26 cellular contexts compared by ENCODE assay signal in the genomic region with DNA sequence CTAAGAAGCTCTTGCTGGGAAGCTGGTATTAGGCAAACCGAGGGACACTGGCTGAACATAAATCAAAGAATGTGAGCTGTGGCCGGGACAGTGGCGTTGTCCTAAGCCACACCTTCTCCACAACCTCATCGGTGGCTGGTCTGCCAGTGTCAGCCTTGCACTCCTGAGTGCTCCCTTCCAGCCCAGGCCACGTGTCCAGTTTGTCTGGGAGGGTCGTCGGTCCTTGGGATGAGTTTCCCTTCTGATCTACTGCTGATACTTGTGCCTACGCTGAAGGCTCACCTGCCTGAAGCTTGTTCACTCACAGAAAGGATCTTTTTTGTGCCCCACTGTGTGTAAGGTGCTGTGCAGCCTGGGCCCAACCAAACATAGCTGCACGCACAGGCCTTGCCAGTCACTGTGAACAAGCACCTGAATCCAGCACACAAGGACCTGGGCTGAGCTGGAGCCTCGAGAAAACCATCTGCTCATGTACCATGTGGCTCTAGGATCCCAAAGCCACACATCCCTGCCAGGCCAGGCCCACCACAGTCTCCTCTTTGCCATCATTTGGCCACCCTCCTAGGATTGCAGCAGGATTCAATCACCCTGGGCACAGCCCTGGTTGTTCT.
DNase-seq lines count a peak whose midpoint lies in the region; ATAC-seq, FAIRE-seq and TF ChIP-seq lines count a peak whose summit lies in the region.
"Had no signal": no experiment of that assay in that cellular context is flagged by ENCODE, and none has a peak within 500 bp of the region (broad histone marks: within the 10 kb centered on the region; RNA-seq: fewer than 3 reads in every experiment).

No MANE protein-coding gene starts in this region.

- TF ChIP-seq CTCF in HepG2 (CRISPR knock-in tag; IDR thresholded peaks at IDR 0.05) (no peak), right lobe of liver (IDR thresholded peaks at IDR 0.05) (no peak), IMR-90 (conservative IDR thresholded peaks at IDR 0.05; ENCODE audit: low read depth, low read length) (no peak)

- TF ChIP-seq RAD21 in HepG2 (CRISPR knock-in tag; IDR thresholded peaks at IDR 0.05), result no peak
- no peak for TF ChIP-seq RAD21 in IMR-90 (IDR thresholded peaks at IDR 0.05; ENCODE audit: low read length)

- H3K79me1 ChIP-seq in IMR-90 (ENCODE audit: low read depth in 1 of 2, low read length in 2 of 2), result no peaks in the 10 kb centered on the region

- no peaks in the 10 kb centered on the region; the same call in 1 of the 2 replicates for H3K9me1 ChIP-seq in IMR-90 (ENCODE audit: insufficient read depth, low read length)

- peak overlapping the region; percentile 1; the same call in 1 of the 2 replicates for H2AK5ac ChIP-seq in IMR-90 (ENCODE audit: low read depth, low read length)

- H3K4ac ChIP-seq in IMR-90 (ENCODE audit: low read depth, low read length), result no peak overlapping the region

- in situ Hi-C loops in HepG2 (cut with HindIII; ENCODE audit: extremely low pct_ligation_motif_present, low pct_unique_long_range_greater_than_20kb), result loop anchor here (25.0 kb wide), 1 partner anchor 545 kb away; no protein-coding TSS in a partner anchor
- in situ Hi-C loops in IMR-90 (cut with MboI; ENCODE audit: low sequenced_read_pairs), result no loop called here

- H3K36me3 ChIP-seq in HepG2 (replicated peaks in 1 of 2; ENCODE audit: control insufficient read depth in 1 of 2, insufficient read depth in 2 of 2, low read length in 2 of 2) (no peaks in the 10 kb centered on the region), right lobe of liver (no peaks in the 10 kb centered on the region), IMR-90 (ENCODE audit: control insufficient read depth, insufficient read depth, low read length) (no peaks in the 10 kb centered on the region)
- no peaks in the 10 kb centered on the region for H3K36me3 ChIP-seq in naive thymus-derived CD4-positive, alpha-beta T cell (ENCODE audit: control insufficient read depth in 2 of 3, insufficient read depth in 3 of 3, low read length in 3 of 3)
- H3K36me3 ChIP-seq: BE2C had no signal

- no peaks in the 10 kb centered on the region for H4K20me1 ChIP-seq in HepG2 (ENCODE audit: insufficient read depth, low read length)
- H4K20me1 ChIP-seq in IMR-90 (ENCODE audit: insufficient read depth, low read length), result no peaks in the 10 kb centered on the region

- H2AK9ac ChIP-seq in IMR-90 (replicated peaks; ENCODE audit: low read depth, low read length, poor library complexity), result no peak overlapping the region

- no peak overlapping the region for H2BK5ac ChIP-seq in IMR-90 (ENCODE audit: low read depth, low read length, poor library complexity, severe bottlenecking)

- no peak overlapping the region for H3K18ac ChIP-seq in IMR-90 (ENCODE audit: low read depth, low read length)

- H3K4me2 ChIP-seq in HepG2 (ENCODE audit: low read depth, low read length) (no peak overlapping the region), IMR-90 (ENCODE audit: low read depth, low read length) (no peak overlapping the region)
- H3K4me2 ChIP-seq: A549, GM23338 had no signal

- DNase-seq in HepG2 (ENCODE audit: low spot score), result no peak
- DNase-seq in right lobe of liver, result no peak
- DNase-seq in IMR-90, result no peak
- no peak for DNase-seq in naive thymus-derived CD4-positive, alpha-beta T cell
- no peak for DNase-seq in urothelium cell line (ENCODE audit: low spot score)
- DNase-seq in DMS53 (lab: John Stamatoyannopoulos, UW), result no peak
- no peak for DNase-seq in NCI-H2081 treated with DMSO at 0.1 percent for 48 hours (lab: John Stamatoyannopoulos, UW)
- DNase-seq in mucosa of gallbladder (ENCODE audit: low spot score), result no peak
- DNase-seq: 8988T; ACHN; AML-193; BE2C; Caco-2; CD4-positive, CD25-positive, alpha-beta regulatory T cell; CD8-positive, alpha-beta T cell; DMS153; DMS79; EL; GDM1; H9 had no signal

- H3K9me3 ChIP-seq in HepG2 (ENCODE audit: low read length) (no peaks in the 10 kb centered on the region), right lobe of liver (no peaks in the 10 kb centered on the region), IMR-90 (ENCODE audit: control insufficient read depth, insufficient read depth, low read length) (no peaks in the 10 kb centered on the region)
- H3K9me3 ChIP-seq in naive thymus-derived CD4-positive, alpha-beta T cell (ENCODE audit: control insufficient read depth in 2 of 3, low read length in 3 of 3), result no peaks in the 10 kb centered on the region
- H3K9me3 ChIP-seq: A549, BE2C, Caco-2 had no signal

- FAIRE-seq in HepG2 (lab: Jason Lieb, UNC) (no peak), urothelium cell line (lab: Jason Lieb, UNC) (peak; percentile 82)
- FAIRE-seq: A549, GM12878, GM19239 had no signal

- no peak overlapping the region for H4K5ac ChIP-seq in IMR-90 (ENCODE audit: low read depth, low read length)

- H2AFZ ChIP-seq in HepG2 (ENCODE audit: low read length) (no peak overlapping the region), IMR-90 (replicated peaks; ENCODE audit: low read length, poor library complexity) (peak overlapping the region; percentile 48)
- H2AFZ ChIP-seq: GM23338 had no signal

- H3K4me1 ChIP-seq in HepG2 (ENCODE audit: insufficient read depth, low read length) (peaks cover 6% of the 10 kb centered on the region; the same call in 1 of the 2 replicates), right lobe of liver (no peaks in the 10 kb centered on the region), IMR-90 (ENCODE audit: control insufficient read depth, insufficient read depth, low read length) (peaks cover 1% of the 10 kb centered on the region; the same call in 1 of the 2 replicates)
- no peaks in the 10 kb centered on the region for H3K4me1 ChIP-seq in naive thymus-derived CD4-positive, alpha-beta T cell (ENCODE audit: control insufficient read depth in 2 of 2, insufficient read depth in 2 of 2, low read length in 2 of 2)
- H3K4me1 ChIP-seq: A549, BE2C, Caco-2 had no signal

- ATAC-seq in HepG2, result peak; percentile 41
- ATAC-seq in right lobe of liver, result no peak
- ATAC-seq in IMR-90 (ENCODE audit: low read depth), result no peak
- ATAC-seq in naive thymus-derived CD4-positive, alpha-beta T cell, result peak; percentile 10
- ATAC-seq: A549; CD8-positive, alpha-beta T cell; GM12878; GM23338; HCT116 had no signal

- TF ChIP-seq POLR2A in HepG2 (IDR thresholded peaks at IDR 0.05; ENCODE audit: insufficient read depth in 1 of 2, low read depth in 2 of 2, low read length in 2 of 2) (no peak), right lobe of liver (IDR thresholded peaks at IDR 0.05) (no peak), IMR-90 (IDR thresholded peaks at IDR 0.05; ENCODE audit: low read depth, low read length) (no peak)

- intact Hi-C loops in HepG2 (cut with micrococcal nuclease; ENCODE audit: unreplicated experiment), result no loop called here
- intact Hi-C loops in right lobe of liver (cut with DNase I), result no loop called here
- intact Hi-C loops in IMR-90 (cut with micrococcal nuclease), result no loop called here
- intact Hi-C loops in naive thymus-derived CD4-positive, alpha-beta T cell (cut with micrococcal nuclease), result no loop called here

- H3K4me1 Mint-ChIP-seq in naive thymus-derived CD4-positive, alpha-beta T cell, result no peaks in the 10 kb centered on the region
- H3K4me1 Mint-ChIP-seq: CD4-positive, CD25-positive, alpha-beta regulatory T cell; GM23338 had no signal

- no peak overlapping the region for H3K4me3 ChIP-seq in HepG2 (replicated peaks in 1 of 3; ENCODE audit: insufficient read depth in 1 of 3, low read depth in 2 of 3, low read length in 3 of 3)
- H3K4me3 ChIP-seq in right lobe of liver, result no peak overlapping the region
- H3K4me3 ChIP-seq in IMR-90 (ENCODE audit: insufficient read depth, low read depth, low read length), result no peak overlapping the region
- H3K4me3 ChIP-seq in naive thymus-derived CD4-positive, alpha-beta T cell (ENCODE audit: low read length), result no peak overlapping the region
- H3K4me3 ChIP-seq: A549, GM12878, GM23338 had no signal

- dilution Hi-C loops in IMR-90 (cut with HindIII; ENCODE audit: low sequenced_read_pairs, unreplicated experiment), result no loop called here

- no peak overlapping the region for H2BK120ac ChIP-seq in IMR-90 (ENCODE audit: low read depth, low read length)

- H2BK15ac ChIP-seq in IMR-90 (ENCODE audit: low read depth, low read length), result no peak overlapping the region

- no peaks in the 10 kb centered on the region for H3K9me3 Mint-ChIP-seq in naive thymus-derived CD4-positive, alpha-beta T cell
- H3K9me3 Mint-ChIP-seq: CD4-positive, CD25-positive, alpha-beta regulatory T cell; CD8-positive, alpha-beta T cell; GM23338; H9 had no signal

- H3K9ac ChIP-seq in HepG2 (ENCODE audit: insufficient read depth, low read depth, low read length) (no peak overlapping the region), IMR-90 (ENCODE audit: low read depth, low read length) (no peak overlapping the region)

- POLR2A ChIA-PET in HepG2 (lab: Yijun Ruan, JAX) (no interaction called here), IMR-90 (lab: Charles Lee; ENCODE audit: unreplicated experiment) (no interaction called here)
- POLR2A ChIA-PET in naive thymus-derived CD4-positive, alpha-beta T cell (lab: Charles Lee), result no interaction called here

- peaks cover 8 to 73% of the 10 kb centered on the region in 2 experiments; a peak in 3 of 5 replicates for H3K27me3 ChIP-seq in HepG2 (ENCODE audit: control insufficient read depth in 1 of 2, insufficient read depth in 2 of 2, low read length in 2 of 2)
- H3K27me3 ChIP-seq in right lobe of liver, result no peaks in the 10 kb centered on the region
- peaks cover 25% of the 10 kb centered on the region for H3K27me3 ChIP-seq in IMR-90 (ENCODE audit: control insufficient read depth, insufficient read depth, low read length)
- H3K27me3 ChIP-seq in naive thymus-derived CD4-positive, alpha-beta T cell (ENCODE audit: control insufficient read depth in 2 of 2, insufficient read depth in 2 of 2, low read length in 2 of 2), result no peaks in the 10 kb centered on the region
- H3K27me3 ChIP-seq: BE2C had no signal

- no peak overlapping the region for H3K14ac ChIP-seq in IMR-90 (replicated peaks; ENCODE audit: low read depth, low read length)

- no peak overlapping the region for H4K8ac ChIP-seq in IMR-90 (ENCODE audit: low read depth in 2 of 2, low read length in 2 of 2)

- no peak overlapping the region for H3K23ac ChIP-seq in IMR-90 (ENCODE audit: low read depth, low read length)

- H2BK20ac ChIP-seq in IMR-90 (ENCODE audit: low read depth, low read length), result no peak overlapping the region

- no peaks in the 10 kb centered on the region for H3K27me3 Mint-ChIP-seq in naive thymus-derived CD4-positive, alpha-beta T cell
- H3K27me3 Mint-ChIP-seq: CD4-positive, CD25-positive, alpha-beta regulatory T cell had no signal

- H3K27ac Mint-ChIP-seq in naive thymus-derived CD4-positive, alpha-beta T cell, result no peak overlapping the region
- H3K27ac Mint-ChIP-seq: CD4-positive, CD25-positive, alpha-beta regulatory T cell; CD8-positive, alpha-beta T cell; GM23338 had no signal

- peaks cover 0 to 3% (median 0%) of the 10 kb centered on the region in 5 donors for H3K36me3 Mint-ChIP-seq in naive thymus-derived CD4-positive, alpha-beta T cell
- H3K36me3 Mint-ChIP-seq: CD4-positive, CD25-positive, alpha-beta regulatory T cell; CD8-positive, alpha-beta T cell had no signal

- no peaks in the 10 kb centered on the region for H3K79me2 ChIP-seq in HepG2 (ENCODE audit: insufficient read depth, low read length)

- H4K91ac ChIP-seq in IMR-90 (ENCODE audit: insufficient read depth, low read depth, low read length), result no peak overlapping the region

- BruUV-seq in HepG2 (replicated peaks; lab: Mats Ljungman, UMichigan) (no TSS peak), IMR-90 (replicated peaks; lab: Mats Ljungman, UMichigan) (no TSS peak)

- 44% methylated on average over 2 of the region's 10 CpGs for WGBS in HepG2 (ENCODE audit: low lambda C conversion rate)
- no CpG with 5 or more reads among the region's 10 CpGs for WGBS in right lobe of liver (ENCODE audit: insufficient coverage, low coverage, low lambda C conversion rate, missing lambda C conversion rate)
- 94% methylated on average over 7 of the region's 10 CpGs; no CpG with 5 or more reads in 1 of the 2 experiments for WGBS in IMR-90 (ENCODE audit: extremely low coverage in 2 of 2, insufficient read length in 1 of 2), 2 experiments

- no peak for TF ChIP-seq EP300 in HepG2 (IDR thresholded peaks at IDR 0.05; ENCODE audit: low read depth in 2 of 2, low read length in 2 of 2)
- TF ChIP-seq EP300 in HepG2 (CRISPR knock-in tag; IDR thresholded peaks at IDR 0.05; ENCODE audit: borderline replicate concordance), result no peak

- CTCF ChIA-PET in HepG2 (lab: Yijun Ruan, JAX; ENCODE audit: low intra/inter-chr PET ratio, low total read pairs), result no interaction called here
- CTCF ChIA-PET in IMR-90 (lab: Yijun Ruan, JAX), result no interaction called here
- CTCF ChIA-PET in naive thymus-derived CD4-positive, alpha-beta T cell (lab: Charles Lee), result no interaction called here

- H3K4me3 Mint-ChIP-seq in naive thymus-derived CD4-positive, alpha-beta T cell, result no peak overlapping the region
- H3K4me3 Mint-ChIP-seq: CD4-positive, CD25-positive, alpha-beta regulatory T cell; CD8-positive, alpha-beta T cell; GM23338; H9 had no signal

- no peak overlapping the region for H3K56ac ChIP-seq in IMR-90 (ENCODE audit: extremely low read depth, insufficient read depth, low read length)

- H3K27ac ChIP-seq in HepG2 (ENCODE audit: extremely low read length, insufficient read depth, low read length) (no peak overlapping the region), right lobe of liver (no peak overlapping the region), IMR-90 (ENCODE audit: insufficient read depth, low read length) (no peak overlapping the region)
- H3K27ac ChIP-seq in naive thymus-derived CD4-positive, alpha-beta T cell (ENCODE audit: low read depth, low read length), result no peak overlapping the region
- H3K27ac ChIP-seq: A549, C4-2B had no signal

Comparison
In these comparisons a context has a peak if more than half of its experiments do, and no peak if none do; other contexts are left out.
1. ATAC-seq: peak in HepG2 (single experiment) and naive thymus-derived CD4-positive, alpha-beta T cell (single experiment); none in right lobe of liver (0 of 4) and IMR-90 (single experiment).